17 cellular contexts compared by ENCODE assay signal in genomic region chr6:166657531-166657930, GRCh38. TPM values are rescaled to one million over a fixed set of nuclear protein-coding genes. Genes with fewer than 3 reads are reported as not detected.
DNase-seq lines count a peak whose midpoint lies in the region; ATAC-seq and TF ChIP-seq lines count a peak whose summit lies in the region.
"Had no signal": no experiment of that assay in that cellular context is flagged by ENCODE, and none has a peak within 500 bp of the region (broad histone marks: within the 10 kb centered on the region; RNA-seq: fewer than 3 reads in every experiment).

No MANE protein-coding gene starts in this region.

- H3K4me3 ChIP-seq in neural progenitor cell, result no peak overlapping the region
- H3K4me3 ChIP-seq in right atrium auricular region, result no peak overlapping the region
- H3K4me3 ChIP-seq: A549, tibial nerve had no signal

- peaks cover 9% of the 10 kb centered on the region for H3K4me1 Mint-ChIP-seq in activated CD4-positive, alpha-beta T cell treated with anti-CD3 and anti-CD28 coated beads for 36 hours
- peaks cover 8% of the 10 kb centered on the region for H3K4me1 Mint-ChIP-seq in activated naive CD8-positive, alpha-beta T cell (ENCODE audit: low read depth)
- H3K4me1 Mint-ChIP-seq in neural progenitor cell, result peaks cover 19% of the 10 kb centered on the region

- H3K27me3 Mint-ChIP-seq in activated CD4-positive, alpha-beta T cell treated with anti-CD3 and anti-CD28 coated beads for 36 hours, result peaks cover 25% of the 10 kb centered on the region
- H3K27me3 Mint-ChIP-seq in activated naive CD8-positive, alpha-beta T cell, result peaks cover 11% of the 10 kb centered on the region
- peaks cover 2% of the 10 kb centered on the region for H3K27me3 Mint-ChIP-seq in neural progenitor cell (ENCODE audit: insufficient read depth, low read depth)

- DNase-seq in activated CD4-positive, alpha-beta T cell treated with anti-CD3 and anti-CD28 coated beads for 36 hours, result no peak
- DNase-seq in activated CD4-positive, alpha-beta T cell treated with anti-CD3 and anti-CD28 coated beads, Interleukin-2, amount 50 U/mL, for 48 hours, result no peak
- DNase-seq in KBM-7, result peak; percentile 86
- DNase-seq in neural progenitor cell (ENCODE audit: low spot score), result no peak
- DNase-seq in right atrium auricular region (ENCODE audit: low spot score), result no peak
- DNase-seq in erythroblast (lab: John Stamatoyannopoulos, UW), result no peak
- DNase-seq: activated CD4-positive, alpha-beta T cell treated with anti-CD3 and anti-CD28 coated beads for 48 hours; activated effector memory CD4-positive, alpha-beta T cell treated with Interleukin-2 at 50 U/mL for 16 hours; NCI-H1048; stimulated activated CD4-positive, alpha-beta T cell treated with anti-CD3 and anti-CD28 coated beads, Interleukin-1b, Interleukin-23, amount 100 ng/mL, for 48 hours; T-helper 17 cell had no signal

- peak overlapping the region; percentile 16 for H3K4me3 Mint-ChIP-seq in activated CD4-positive, alpha-beta T cell treated with anti-CD3 and anti-CD28 coated beads for 36 hours
- H3K4me3 Mint-ChIP-seq in activated naive CD8-positive, alpha-beta T cell, result peak overlapping the region; percentile 44
- H3K4me3 Mint-ChIP-seq in neural progenitor cell, result no peak overlapping the region
- H3K4me3 Mint-ChIP-seq: GM23338, T-helper 17 cell had no signal

- H3K36me3 Mint-ChIP-seq in activated CD4-positive, alpha-beta T cell treated with anti-CD3 and anti-CD28 coated beads for 36 hours (ENCODE audit: low read depth), result no peaks in the 10 kb centered on the region
- peaks cover 2% of the 10 kb centered on the region for H3K36me3 Mint-ChIP-seq in activated naive CD8-positive, alpha-beta T cell
- H3K36me3 Mint-ChIP-seq in neural progenitor cell, result no peaks in the 10 kb centered on the region

- H3K27me3 ChIP-seq in neural progenitor cell (peaks cover 48% of the 10 kb centered on the region), right atrium auricular region (no peaks in the 10 kb centered on the region)

- H3K4me1 ChIP-seq in neural progenitor cell (peaks cover 13% of the 10 kb centered on the region), right atrium auricular region (peaks cover 0 to 23% of the 10 kb centered on the region in 2 donors)
- H3K4me1 ChIP-seq: A549, tibial nerve had no signal

- H3K9ac ChIP-seq in neural progenitor cell, result no peak overlapping the region

- H3K27ac Mint-ChIP-seq in activated CD4-positive, alpha-beta T cell treated with anti-CD3 and anti-CD28 coated beads for 36 hours, result no peak overlapping the region
- no peak overlapping the region for H3K27ac Mint-ChIP-seq in activated naive CD8-positive, alpha-beta T cell
- peak overlapping the region; percentile 20 for H3K27ac Mint-ChIP-seq in neural progenitor cell
- H3K27ac Mint-ChIP-seq: GM23338, T-helper 17 cell had no signal

- TF ChIP-seq CTCF in neural progenitor cell (IDR thresholded peaks at IDR 0.05) (no peak), right atrium auricular region (IDR thresholded peaks at IDR 0.05) (no peak)

- H3K4me2 ChIP-seq in neural progenitor cell, result no peak overlapping the region
- H3K4me2 ChIP-seq: A549 had no signal

- H3K9me3 Mint-ChIP-seq in activated CD4-positive, alpha-beta T cell treated with anti-CD3 and anti-CD28 coated beads for 36 hours (ENCODE audit: low read depth), result no peaks in the 10 kb centered on the region
- H3K9me3 Mint-ChIP-seq in activated naive CD8-positive, alpha-beta T cell (ENCODE audit: low read depth), result no peaks in the 10 kb centered on the region
- H3K9me3 Mint-ChIP-seq in neural progenitor cell, result no peaks in the 10 kb centered on the region
- H3K9me3 Mint-ChIP-seq: GM23338 had no signal

- H3K27ac ChIP-seq in neural progenitor cell, result no peak overlapping the region
- peak overlapping the region in 1 of 2 donors; percentile 60 for H3K27ac ChIP-seq in right atrium auricular region
- H3K27ac ChIP-seq: A549, epithelial cell of prostate, tibial nerve had no signal

- H3F3A ChIP-seq in neural progenitor cell (ENCODE audit: low read depth), result no peaks in the 10 kb centered on the region

- in situ Hi-C loops in KBM-7 (cut with MboI; ENCODE audit: low pct_unique_long_range_greater_than_20kb, low sequenced_read_pairs), result no loop called here

- no peak for TF ChIP-seq POLR2A in erythroblast (IDR thresholded peaks at IDR 0.05; ENCODE audit: low read length)

- H3K36me3 ChIP-seq in neural progenitor cell, result no peaks in the 10 kb centered on the region
- no peaks in the 10 kb centered on the region for H3K36me3 ChIP-seq in right atrium auricular region
- H3K36me3 ChIP-seq: tibial nerve had no signal

- intact Hi-C loops in activated CD4-positive, alpha-beta T cell treated with anti-CD3 and anti-CD28 coated beads for 36 hours (cut with DNase I, micrococcal nuclease), result no loop called here

- H2AFZ ChIP-seq in neural progenitor cell (replicated peaks), result no peak overlapping the region

- no peaks in the 10 kb centered on the region for H4K20me1 ChIP-seq in neural progenitor cell (ENCODE audit: low read depth)

- no peaks in the 10 kb centered on the region for H3K79me2 ChIP-seq in neural progenitor cell (ENCODE audit: low read depth)

- H3K9me3 ChIP-seq in neural progenitor cell (ENCODE audit: low read depth) (no peaks in the 10 kb centered on the region), right atrium auricular region (no peaks in the 10 kb centered on the region)
- H3K9me3 ChIP-seq: A549, tibial nerve had no signal

- ATAC-seq in activated CD4-positive, alpha-beta T cell treated with anti-CD3 and anti-CD28 coated beads for 36 hours, result no peak
- ATAC-seq in HG02870 (IDR thresholded peaks at IDR 0.05; ENCODE audit: unreplicated experiment), result no peak
- ATAC-seq: A549, T-helper 17 cell had no signal

- POLR2A ChIA-PET in activated CD4-positive, alpha-beta T cell treated with anti-CD3 and anti-CD28 coated beads for 36 hours (lab: Charles Lee), result no interaction called here

- CTCF ChIA-PET in activated CD4-positive, alpha-beta T cell treated with anti-CD3 and anti-CD28 coated beads for 36 hours (lab: Charles Lee), result no interaction called here

RNA-seq across cellular contexts. Expression of gene RPS6KA2, which starts 30.5 kb away (rescaled TPM):
- total RNA-seq in activated CD4-positive, alpha-beta T cell treated with anti-CD3 and anti-CD28 coated beads for 36 hours, result 10 to 100 TPM in 1 of 2 experiments, 1 to 10 TPM in 1; 9.3 to 10.9 TPM
- total RNA-seq in neural progenitor cell (ENCODE audit: low replicate concordance) (8.2 and 14.3 TPM in 2 replicates), right atrium auricular region (100 to 1,000 TPM in 1 of 2 donors, 10 to 100 TPM in 1; 78.6 to 131 TPM)
